Comparison of ENCODE assay signal across 8 cellular contexts in genomic region chr13:101417043-101417406, GRCh38. TPM values are rescaled to one million over a fixed set of nuclear protein-coding genes. Genes with fewer than 3 reads are reported as not detected.
DNase-seq lines count a peak whose midpoint lies in the region; ATAC-seq and TF ChIP-seq lines count a peak whose summit lies in the region.

No MANE protein-coding gene starts in this region.

- no peak overlapping the region for H3K27ac Mint-ChIP-seq in glutamatergic neuron (ENCODE audit: unreplicated experiment)

- no peaks in the 10 kb centered on the region for H3K9me3 Mint-ChIP-seq in glutamatergic neuron (ENCODE audit: unreplicated experiment)

- TF ChIP-seq CTCF in RWPE1 (conservative IDR thresholded peaks at IDR 0.05; ENCODE audit: low read depth) (no peak), glutamatergic neuron (IDR thresholded peaks at IDR 0.05; ENCODE audit: partially characterized antibody, unreplicated experiment) (no peak)

- peak overlapping the region; percentile 61 for H3K4me3 ChIP-seq in skeletal muscle cell (ENCODE audit: low read depth, low read length)

- ATAC-seq in HG03457 (IDR thresholded peaks at IDR 0.05; ENCODE audit: unreplicated experiment): no peak

- DNase-seq in HCEC 1CT (peak; percentile 52), RWPE1 (ENCODE audit: low spot score) (peak; percentile 38), glutamatergic neuron (no peak), skeletal muscle cell (ENCODE audit: low read depth) (no peak), erythroblast (lab: John Stamatoyannopoulos, UW) (no peak), AG20443 (ENCODE audit: low spot score) (no peak), NCI-H1694 (lab: John Stamatoyannopoulos, UW) (no peak)

- no peaks in the 10 kb centered on the region for H3K36me3 Mint-ChIP-seq in glutamatergic neuron (ENCODE audit: unreplicated experiment)

- H3K4me3 Mint-ChIP-seq in glutamatergic neuron (ENCODE audit: unreplicated experiment): peak overlapping the region; percentile 87

- POLR2A ChIA-PET in RWPE1 (lab: Yijun Ruan, JAX; ENCODE audit: low non-redundant PET): no interaction called here

- CTCF ChIA-PET in RWPE1 (lab: Yijun Ruan, JAX): no interaction called here

- no peaks in the 10 kb centered on the region for H3K4me1 Mint-ChIP-seq in glutamatergic neuron (ENCODE audit: low read depth, unreplicated experiment)

- peak overlapping the region; percentile 42 for H3K27ac ChIP-seq in RWPE1

- no peak for TF ChIP-seq POLR2A in erythroblast (IDR thresholded peaks at IDR 0.05; ENCODE audit: low read length)

- H3K27me3 Mint-ChIP-seq in glutamatergic neuron (ENCODE audit: unreplicated experiment): peaks cover 2% of the 10 kb centered on the region

RNA-seq across cellular contexts. Expression of gene NALCN, which starts 0.7 kb away (rescaled TPM):
- total RNA-seq in glutamatergic neuron (ENCODE audit: unreplicated experiment): 0.81 TPM

RNA-seq across cellular contexts. Expression of gene ITGBL1, which starts 35.5 kb away (rescaled TPM):
- total RNA-seq in glutamatergic neuron (ENCODE audit: unreplicated experiment): not detected

Comparison
In these comparisons a context has a peak if more than half of its experiments do, and no peak if none do; other contexts are left out.
1. DNase-seq: peak in HCEC 1CT (single experiment) and RWPE1 (single experiment); none in glutamatergic neuron (single experiment), skeletal muscle cell (single experiment), erythroblast (0 of 2), AG20443 (single experiment) and NCI-H1694 (single experiment).